ENCODE assay signal across 12 cellular contexts in genomic region chr4:138192113-138192512, GRCh38. TPM values are rescaled to one million over a fixed set of nuclear protein-coding genes. Genes with fewer than 3 reads are reported as not detected.
DNase-seq lines count a peak whose midpoint lies in the region; ATAC-seq, FAIRE-seq and TF ChIP-seq lines count a peak whose summit lies in the region.
"Had no signal": no experiment of that assay in that cellular context is flagged by ENCODE, and none has a peak within 500 bp of the region (broad histone marks: within the 10 kb centered on the region; RNA-seq: fewer than 3 reads in every experiment).

No MANE protein-coding gene starts in this region.

- CTCF ChIA-PET in A549 (lab: Yijun Ruan, JAX) = interaction anchor here (1.0 kb wide), 1 partner anchor 157 kb away, joined by 3 read pairs; no protein-coding TSS in a partner anchor

- H3K9me3 ChIP-seq in A549 = no peaks in the 10 kb centered on the region
- H3K9me3 ChIP-seq: upper lobe of right lung had no signal

- ATAC-seq in A549 (peak; percentile 9 to 42; a peak in 4 of 6 replicates), GM18868 (IDR thresholded peaks at IDR 0.05; ENCODE audit: unreplicated experiment) (peak; percentile 21)
- ATAC-seq: upper lobe of right lung had no signal

- H3K4me1 ChIP-seq in A549 = peaks cover 94% of the 10 kb centered on the region
- H3K4me1 ChIP-seq: upper lobe of right lung had no signal

- H3K27ac ChIP-seq in A549 = 0 out of 6 replicates have a peak overlapping the region, but pooled peaks have one; percentile 21 to 22
- H3K27ac ChIP-seq: upper lobe of right lung had no signal

- TF ChIP-seq EP300 in A549 (IDR thresholded peaks at IDR 0.05) = no peak

- FAIRE-seq in A549 (lab: Jason Lieb, UNC) = no peak

- no peak overlapping the region for H3K4me3 ChIP-seq in A549
- H3K4me3 ChIP-seq: lung, upper lobe of right lung had no signal

- TF ChIP-seq RAD21 in A549 (conservative IDR thresholded peaks at IDR 0.05 in 1 of 2, IDR thresholded peaks at IDR 0.05 in 1 of 2) = no peak

- WGBS in A549 (ENCODE audit: missing lambda C conversion rate) = 12% methylated on average over 2 of the region's 2 CpGs

- POLR2A ChIA-PET in A549 (lab: Yijun Ruan, JAX) = no interaction called here

- peak overlapping the region; percentile 35 for H3K4me2 ChIP-seq in A549

- DNase-seq in A549 (ENCODE audit: low read depth in 1 of 2, low spot score in 1 of 2) = peak; percentile 31 to 55
- DNase-seq in HPDE6-E6E7 (ENCODE audit: extremely low spot score) = peak; percentile 6
- DNase-seq in astrocyte of the hippocampus (ENCODE audit: low read depth, low spot score) = peak; percentile 36
- DNase-seq in NCI-H2081 (lab: John Stamatoyannopoulos, UW) = no peak
- DNase-seq in COLO829 (ENCODE audit: low spot score) = no peak
- no peak for DNase-seq in NCI-H1417 treated with DMSO at 0.1 percent for 48 hours (lab: John Stamatoyannopoulos, UW)
- DNase-seq in DMS153 treated with DMSO at 0.1 percent for 48 hours (lab: John Stamatoyannopoulos, UW; ENCODE audit: unreplicated experiment) = no peak
- DNase-seq: activated naive CD4-positive, alpha-beta T cell treated with Interleukin-2 at 50 U/mL for 16 hours; NCI-H146; upper lobe of right lung had no signal

- TF ChIP-seq POLR2A in A549 (IDR thresholded peaks at IDR 0.05; ENCODE audit: low read length) = no peak

- TF ChIP-seq CTCF in A549 (IDR thresholded peaks at IDR 0.05) = no peak

TF ChIP-seq in A549, 52 proteins besides CTCF, POLR2A, EP300 and RAD21:
- TF ChIP-seq FOSB (CRISPR knock-in tag; IDR thresholded peaks at IDR 0.05) (peak; percentile 83; the same call in 1 of the 2 replicates), FOSL2 (IDR thresholded peaks at IDR 0.05) (no peak), FOSL2 (CRISPR knock-in tag; IDR thresholded peaks at IDR 0.05) (peak; percentile 77), RARB (CRISPR knock-in tag; IDR thresholded peaks at IDR 0.05) (no peak; the same call in 1 of the 2 replicates), HOXA7 (CRISPR knock-in tag; IDR thresholded peaks at IDR 0.05) (0 out of 2 replicates have a peak, but pooled peaks have one; percentile 55), ZSCAN20 (CRISPR knock-in tag; IDR thresholded peaks at IDR 0.05) (no peak), POLR2AphosphoS2 (conservative IDR thresholded peaks at IDR 0.05; ENCODE audit: low read length) (peak; percentile 83; the same call in 1 of the 2 replicates), RNF2 (IDR thresholded peaks at IDR 0.05; ENCODE audit: borderline replicate concordance, low read depth) (no peak), NPAS2 (CRISPR knock-in tag; IDR thresholded peaks at IDR 0.05; ENCODE audit: borderline replicate concordance) (no peak)

RNA-seq across cellular contexts. Expression of gene SLC7A11, which starts 50.0 kb away (rescaled TPM):
- polyA plus RNA-seq in A549 (2011; rRNA removed) = 125 and 161 TPM in 2 replicates
- polyA plus RNA-seq in A549 (2012; cell fraction: cytosol; rRNA removed) = 16.0 and 18.3 TPM in 2 replicates
- 15.2 and 26.8 TPM in 2 replicates for polyA plus RNA-seq in A549 (2012; cell fraction: nucleus; rRNA removed)
- 52.0 to 53.9 TPM (median 52.4 TPM) in 3 replicates for polyA plus RNA-seq in A549 (2017; fragmentation: RNase III; extraction: RNeasy Plus Mini Kit Qiagen cat#74134 plus additional on column Dnase treatment)
- 201 and 266 TPM in 2 replicates for polyA minus RNA-seq in A549 (2011; rRNA and poly(A)+ RNA removed)

Comparison
In these comparisons a context has a peak if more than half of its experiments do, and no peak if none do; other contexts are left out.
1. DNase-seq: peak in A549 (2 of 2), HPDE6-E6E7 (single experiment) and astrocyte of the hippocampus (single experiment); none in NCI-H2081 (0 of 2), COLO829 (single experiment), NCI-H1417 treated with DMSO at 0.1 percent for 48 hours (single experiment) and DMS153 treated with DMSO at 0.1 percent for 48 hours (single experiment).